Comparison of ENCODE assay signal across 14 cellular contexts in the genomic region with DNA sequence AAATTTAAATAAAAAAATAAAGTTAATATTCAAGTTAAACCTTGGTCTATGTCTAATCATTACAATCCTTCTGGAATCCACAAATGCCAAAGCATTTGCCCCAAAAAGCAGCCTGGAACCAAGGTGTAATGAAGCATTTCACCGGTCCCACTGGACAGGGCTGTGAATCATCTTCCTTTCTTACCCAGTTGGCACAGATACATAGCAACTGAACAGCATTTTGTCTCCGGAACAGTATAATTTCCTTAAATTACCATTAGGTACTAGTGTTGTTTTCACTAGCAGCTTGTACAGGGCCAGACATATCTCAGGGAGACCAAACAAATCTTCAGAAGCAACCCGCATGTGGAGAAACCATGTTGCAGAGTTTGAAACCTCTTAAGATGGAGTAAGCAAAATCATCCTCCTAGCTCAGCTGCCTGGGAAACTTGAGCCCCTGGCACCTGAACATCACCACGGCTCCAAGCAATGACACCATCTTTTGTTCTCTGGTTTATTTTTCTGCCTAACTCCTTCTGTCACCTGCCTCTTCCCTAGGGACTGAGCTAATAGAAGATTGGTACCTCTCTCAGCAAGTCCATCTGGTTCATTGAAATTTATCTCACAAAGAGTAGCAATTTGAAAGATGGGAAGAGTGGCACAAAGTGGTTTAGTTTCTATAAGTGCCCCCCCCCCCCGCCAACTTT. TPM values are rescaled to one million over a fixed set of nuclear protein-coding genes. Genes with fewer than 3 reads are reported as not detected.
DNase-seq lines count a peak whose midpoint lies in the region; ATAC-seq and TF ChIP-seq lines count a peak whose summit lies in the region.
"Had no signal": no experiment of that assay in that cellular context is flagged by ENCODE, and none has a peak within 500 bp of the region (broad histone marks: within the 10 kb centered on the region; RNA-seq: fewer than 3 reads in every experiment).

No MANE protein-coding gene starts in this region.

- no peak for TF ChIP-seq CTCF in body of pancreas (IDR thresholded peaks at IDR 0.05)

- 70 to 77% methylated on average over 5 of the region's 5 CpGs for WGBS in body of pancreas, 2 donors

- no peaks in the 10 kb centered on the region for H3K27me3 ChIP-seq in body of pancreas
- H3K27me3 ChIP-seq: left lung, testis had no signal

- ATAC-seq in GM21717 (IDR thresholded peaks at IDR 0.05; ENCODE audit: unreplicated experiment) (no peak), HG03025 (IDR thresholded peaks at IDR 0.05; ENCODE audit: low FRiP score, unreplicated experiment) (no peak), body of pancreas (no peak)
- ATAC-seq: heart right ventricle had no signal

- no peak overlapping the region for H3K27ac ChIP-seq in body of pancreas
- H3K27ac ChIP-seq: heart right ventricle, left lung, PC-9, testis had no signal

- H3K4me3 ChIP-seq in body of pancreas, result no peak overlapping the region
- H3K4me3 ChIP-seq: heart right ventricle, left lung, PC-9, smooth muscle cell, testis had no signal

- intact Hi-C loops in body of pancreas (cut with DNase I), result loop anchor here (10.0 kb wide), 1 partner anchor 315 kb away; no protein-coding TSS in a partner anchor

- DNase-seq in NCI-H1105 treated with DMSO at 0.1 percent for 48 hours (lab: John Stamatoyannopoulos, UW) (peak; percentile 98), NCI-H2227 treated with DMSO at 0.1 percent for 48 hours (lab: John Stamatoyannopoulos, UW) (peak; percentile 30), cerebellum (ENCODE audit: low spot score) (peak; percentile 42), body of pancreas (no peak)
- no peak for DNase-seq in activated CD4-positive, alpha-beta T cell treated with anti-CD3 and anti-CD28 coated beads for 48 hours
- DNase-seq: activated CD4-positive, alpha-beta T cell treated with anti-CD3 and anti-CD28 coated beads, Interleukin-2, amount 10 ng/mL, durations not matched to agents 24 days and 14 days; activated effector memory CD4-positive, alpha-beta T cell treated with anti-CD3 and anti-CD28 coated beads, Interleukin-2, amount 50 U/mL, for 16 hours; heart right ventricle; left lung; PC-9; testis had no signal

- no peaks in the 10 kb centered on the region for H3K9me3 ChIP-seq in body of pancreas
- H3K9me3 ChIP-seq: heart right ventricle, left lung, testis had no signal

- no peaks in the 10 kb centered on the region for H3K36me3 ChIP-seq in body of pancreas (replicated peaks in 1 of 2; ENCODE audit: insufficient read depth in 1 of 2, low read depth in 2 of 2)
- H3K36me3 ChIP-seq: heart right ventricle, left lung had no signal

- TF ChIP-seq POLR2A in body of pancreas (IDR thresholded peaks at IDR 0.05), result no peak

- H3K4me1 ChIP-seq in body of pancreas, result no peaks in the 10 kb centered on the region
- H3K4me1 ChIP-seq: heart right ventricle, left lung, testis had no signal

RNA-seq across cellular contexts. Expression of gene MDM1, which starts 17.9 kb away (rescaled TPM):
- 32.5 TPM for total RNA-seq in cerebellum
- 10 to 100 TPM in 1 of 2 donors, 1 to 10 TPM in 1; 6.0 to 10.9 TPM for total RNA-seq in body of pancreas

Comparison
In these comparisons a context has a peak if more than half of its experiments do, and no peak if none do; other contexts are left out.
1. DNase-seq: peak in NCI-H1105 treated with DMSO at 0.1 percent for 48 hours (single experiment), NCI-H2227 treated with DMSO at 0.1 percent for 48 hours (single experiment) and cerebellum (single experiment); none in activated CD4-positive, alpha-beta T cell treated with anti-CD3 and anti-CD28 coated beads for 48 hours (single experiment) and body of pancreas (0 of 4).